ENCODE assay signal across 1 cellular context in the genomic region with DNA sequence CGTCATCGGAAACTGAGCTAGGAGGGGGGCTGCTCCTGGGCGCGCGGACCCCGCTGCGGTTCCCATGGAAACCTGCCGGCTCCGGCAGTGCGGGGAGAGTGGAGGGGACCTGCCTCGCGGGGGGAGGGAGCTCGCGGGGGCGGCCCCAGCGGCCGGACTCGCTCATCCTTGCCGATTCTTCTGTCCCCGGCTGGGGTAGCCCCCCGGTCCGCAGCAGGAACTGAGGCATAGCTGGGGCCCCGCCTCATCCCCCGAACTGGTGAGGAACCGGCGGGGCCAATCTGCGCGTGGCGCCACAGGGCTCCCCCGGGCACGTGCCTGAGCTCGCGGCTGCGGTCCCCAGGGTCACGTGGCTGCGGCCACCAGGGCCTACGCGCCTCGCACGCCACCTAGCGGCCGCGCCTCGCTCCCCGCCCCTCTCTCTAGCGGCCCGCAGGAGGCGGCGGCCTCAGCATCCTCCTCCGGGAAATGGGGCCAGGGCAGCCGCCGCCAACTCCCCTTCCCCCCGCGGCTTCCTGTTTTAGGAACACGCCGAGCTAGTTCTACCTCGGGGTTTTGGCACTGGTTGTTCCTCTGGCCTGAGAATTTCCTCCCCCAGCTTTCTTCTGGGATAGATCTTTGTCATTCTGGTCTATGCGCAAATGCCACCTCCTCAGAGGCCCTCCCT.
A peak's percentile ranks its signal among the peaks of the same experiment; 100 is the strongest.
TF ChIP-seq lines count a peak whose summit lies in the region.

No MANE protein-coding gene starts in this region.

TF ChIP-seq in HepG2, 621 proteins besides CTCF, POLR2A, EP300 and RAD21 (continued from another document and continues in another):
- TF ChIP-seq, protein P1, sequence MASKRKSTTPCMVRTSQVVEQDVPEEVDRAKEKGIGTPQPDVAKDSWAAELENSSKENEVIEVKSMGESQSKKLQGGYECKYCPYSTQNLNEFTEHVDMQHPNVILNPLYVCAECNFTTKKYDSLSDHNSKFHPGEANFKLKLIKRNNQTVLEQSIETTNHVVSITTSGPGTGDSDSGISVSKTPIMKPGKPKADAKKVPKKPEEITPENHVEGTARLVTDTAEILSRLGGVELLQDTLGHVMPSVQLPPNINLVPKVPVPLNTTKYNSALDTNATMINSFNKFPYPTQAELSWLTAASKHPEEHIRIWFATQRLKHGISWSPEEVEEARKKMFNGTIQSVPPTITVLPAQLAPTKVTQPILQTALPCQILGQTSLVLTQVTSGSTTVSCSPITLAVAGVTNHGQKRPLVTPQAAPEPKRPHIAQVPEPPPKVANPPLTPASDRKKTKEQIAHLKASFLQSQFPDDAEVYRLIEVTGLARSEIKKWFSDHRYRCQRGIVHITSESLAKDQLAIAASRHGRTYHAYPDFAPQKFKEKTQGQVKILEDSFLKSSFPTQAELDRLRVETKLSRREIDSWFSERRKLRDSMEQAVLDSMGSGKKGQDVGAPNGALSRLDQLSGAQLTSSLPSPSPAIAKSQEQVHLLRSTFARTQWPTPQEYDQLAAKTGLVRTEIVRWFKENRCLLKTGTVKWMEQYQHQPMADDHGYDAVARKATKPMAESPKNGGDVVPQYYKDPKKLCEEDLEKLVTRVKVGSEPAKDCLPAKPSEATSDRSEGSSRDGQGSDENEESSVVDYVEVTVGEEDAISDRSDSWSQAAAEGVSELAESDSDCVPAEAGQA (IDR thresholded peaks at IDR 0.05; ENCODE audit: low read depth), result peak; percentile 48; the same call in 1 of the 2 replicates
- TF ChIP-seq, protein P1 (CRISPR knock-in tag; IDR thresholded peaks at IDR 0.05; ENCODE audit: borderline replicate concordance), result peak; percentile 80; the same call in 1 of the 2 replicates
- TF ChIP-seq, protein P2, sequence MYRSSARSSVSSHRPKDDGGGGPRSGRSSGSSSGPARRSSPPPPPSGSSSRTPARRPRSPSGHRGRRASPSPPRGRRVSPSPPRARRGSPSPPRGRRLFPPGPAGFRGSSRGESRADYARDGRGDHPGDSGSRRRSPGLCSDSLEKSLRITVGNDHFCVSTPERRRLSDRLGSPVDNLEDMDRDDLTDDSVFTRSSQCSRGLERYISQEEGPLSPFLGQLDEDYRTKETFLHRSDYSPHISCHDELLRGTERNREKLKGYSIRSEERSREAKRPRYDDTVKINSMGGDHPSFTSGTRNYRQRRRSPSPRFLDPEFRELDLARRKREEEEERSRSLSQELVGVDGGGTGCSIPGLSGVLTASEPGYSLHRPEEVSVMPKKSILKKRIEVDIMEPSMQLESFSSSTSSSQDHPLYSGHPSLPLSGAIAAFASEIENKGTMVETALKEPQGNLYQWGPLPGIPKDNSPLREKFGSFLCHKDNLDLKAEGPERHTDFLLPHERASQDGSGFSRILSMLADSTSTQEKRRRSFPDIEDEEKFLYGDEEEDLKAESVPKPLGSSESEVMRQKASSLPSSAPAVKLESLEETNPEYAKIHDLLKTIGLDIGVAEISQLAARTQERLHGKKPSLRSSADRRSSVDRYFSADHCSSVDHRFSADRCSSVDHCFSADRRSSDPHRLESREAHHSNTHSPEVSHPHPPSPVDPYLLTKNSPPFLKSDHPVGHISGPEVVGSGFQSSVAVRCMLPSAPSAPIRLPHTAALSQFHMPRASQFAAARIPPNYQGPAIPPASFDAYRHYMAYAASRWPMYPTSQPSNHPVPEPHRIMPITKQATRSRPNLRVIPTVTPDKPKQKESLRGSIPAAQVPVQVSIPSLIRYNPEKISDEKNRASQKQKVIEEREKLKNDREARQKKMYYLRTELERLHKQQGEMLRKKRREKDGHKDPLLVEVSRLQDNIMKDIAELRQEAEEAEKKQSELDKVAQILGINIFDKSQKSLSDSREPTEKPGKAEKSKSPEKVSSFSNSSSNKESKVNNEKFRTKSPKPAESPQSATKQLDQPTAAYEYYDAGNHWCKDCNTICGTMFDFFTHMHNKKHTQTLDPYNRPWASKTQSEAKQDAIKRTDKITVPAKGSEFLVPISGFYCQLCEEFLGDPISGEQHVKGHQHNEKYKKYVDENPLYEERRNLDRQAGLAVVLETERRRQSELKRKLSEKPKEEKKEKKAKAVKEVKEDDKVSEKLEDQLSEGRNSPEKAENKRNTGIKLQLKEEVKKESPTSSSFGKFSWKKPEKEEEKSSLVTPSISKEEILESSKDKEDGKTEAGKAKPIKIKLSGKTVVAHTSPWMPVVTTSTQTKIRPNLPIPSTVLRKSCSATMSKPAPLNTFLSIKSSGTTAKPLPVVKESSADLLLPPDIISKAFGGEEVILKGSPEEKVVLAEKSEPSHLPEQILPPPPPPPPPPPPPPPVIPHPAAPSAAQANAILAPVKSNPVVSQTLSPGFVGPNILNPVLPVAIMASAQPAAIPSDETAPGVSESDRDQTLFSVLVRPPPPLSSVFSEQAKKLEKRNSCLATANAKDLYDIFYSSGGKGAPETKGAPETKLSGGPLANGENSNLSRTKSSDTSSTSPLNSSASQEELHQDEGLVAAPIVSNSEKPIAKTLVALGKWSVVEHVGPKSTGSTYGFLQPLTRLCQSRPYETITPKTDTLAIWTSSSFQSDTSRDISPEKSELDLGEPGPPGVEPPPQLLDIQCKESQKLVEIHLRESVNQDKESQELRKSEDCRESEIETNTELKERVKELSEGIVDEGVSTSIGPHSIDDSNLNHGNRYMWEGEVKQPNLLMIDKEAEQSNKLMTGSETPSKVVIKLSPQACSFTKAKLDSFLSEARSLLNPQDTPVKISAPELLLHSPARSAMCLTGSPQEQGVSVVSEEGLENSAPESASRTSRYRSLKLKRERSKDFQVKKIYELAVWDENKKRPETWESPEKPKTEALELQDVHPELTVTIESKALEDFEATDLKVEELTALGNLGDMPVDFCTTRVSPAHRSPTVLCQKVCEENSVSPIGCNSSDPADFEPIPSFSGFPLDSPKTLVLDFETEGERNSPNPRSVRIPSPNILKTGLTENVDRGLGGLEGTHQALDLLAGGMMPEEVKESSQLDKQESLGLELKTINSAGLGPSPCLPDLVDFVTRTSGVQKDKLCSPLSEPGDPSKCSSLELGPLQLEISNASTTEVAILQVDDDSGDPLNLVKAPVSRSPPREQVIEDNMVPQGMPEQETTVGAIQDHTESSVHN (CRISPR knock-in tag; IDR thresholded peaks at IDR 0.05), result 0 out of 2 replicates have a peak, but pooled peaks have one; percentile 33
- TF ChIP-seq MTF2 (CRISPR knock-in tag; IDR thresholded peaks at IDR 0.05; ENCODE audit: borderline replicate concordance) (no peak; the same call in 1 of the 2 replicates), MIER3 (CRISPR knock-in tag; IDR thresholded peaks at IDR 0.05; ENCODE audit: borderline replicate concordance) (peak; percentile 32; the same call in 1 of the 2 replicates), KAT8 (CRISPR knock-in tag; IDR thresholded peaks at IDR 0.05) (peak; percentile 45; the same call in 1 of the 2 replicates), KMT2A (CRISPR knock-in tag; IDR thresholded peaks at IDR 0.05) (no peak; the same call in 1 of the 2 replicates), ZNF260 (CRISPR knock-in tag; IDR thresholded peaks at IDR 0.05; ENCODE audit: borderline replicate concordance, low read depth) (no peak), KDM5A (IDR thresholded peaks at IDR 0.05; ENCODE audit: borderline replicate concordance, low read length) (no peak), ZNF382 (CRISPR knock-in tag; IDR thresholded peaks at IDR 0.05; ENCODE audit: borderline replicate concordance) (no peak), NKX3-1 (CRISPR knock-in tag; IDR thresholded peaks at IDR 0.05) (peak; percentile 81), ZBTB7B (CRISPR knock-in tag; IDR thresholded peaks at IDR 0.05) (no peak; the same call in 1 of the 2 replicates), MEIS2 (CRISPR knock-in tag; IDR thresholded peaks at IDR 0.05) (peak; percentile 94), NR2F2 (IDR thresholded peaks at IDR 0.05; ENCODE audit: borderline replicate concordance, low read depth) (no peak; the same call in 1 of the 2 replicates), MIER2 (CRISPR knock-in tag; IDR thresholded peaks at IDR 0.05) (peak; percentile 88)
- TF ChIP-seq, protein P3, sequence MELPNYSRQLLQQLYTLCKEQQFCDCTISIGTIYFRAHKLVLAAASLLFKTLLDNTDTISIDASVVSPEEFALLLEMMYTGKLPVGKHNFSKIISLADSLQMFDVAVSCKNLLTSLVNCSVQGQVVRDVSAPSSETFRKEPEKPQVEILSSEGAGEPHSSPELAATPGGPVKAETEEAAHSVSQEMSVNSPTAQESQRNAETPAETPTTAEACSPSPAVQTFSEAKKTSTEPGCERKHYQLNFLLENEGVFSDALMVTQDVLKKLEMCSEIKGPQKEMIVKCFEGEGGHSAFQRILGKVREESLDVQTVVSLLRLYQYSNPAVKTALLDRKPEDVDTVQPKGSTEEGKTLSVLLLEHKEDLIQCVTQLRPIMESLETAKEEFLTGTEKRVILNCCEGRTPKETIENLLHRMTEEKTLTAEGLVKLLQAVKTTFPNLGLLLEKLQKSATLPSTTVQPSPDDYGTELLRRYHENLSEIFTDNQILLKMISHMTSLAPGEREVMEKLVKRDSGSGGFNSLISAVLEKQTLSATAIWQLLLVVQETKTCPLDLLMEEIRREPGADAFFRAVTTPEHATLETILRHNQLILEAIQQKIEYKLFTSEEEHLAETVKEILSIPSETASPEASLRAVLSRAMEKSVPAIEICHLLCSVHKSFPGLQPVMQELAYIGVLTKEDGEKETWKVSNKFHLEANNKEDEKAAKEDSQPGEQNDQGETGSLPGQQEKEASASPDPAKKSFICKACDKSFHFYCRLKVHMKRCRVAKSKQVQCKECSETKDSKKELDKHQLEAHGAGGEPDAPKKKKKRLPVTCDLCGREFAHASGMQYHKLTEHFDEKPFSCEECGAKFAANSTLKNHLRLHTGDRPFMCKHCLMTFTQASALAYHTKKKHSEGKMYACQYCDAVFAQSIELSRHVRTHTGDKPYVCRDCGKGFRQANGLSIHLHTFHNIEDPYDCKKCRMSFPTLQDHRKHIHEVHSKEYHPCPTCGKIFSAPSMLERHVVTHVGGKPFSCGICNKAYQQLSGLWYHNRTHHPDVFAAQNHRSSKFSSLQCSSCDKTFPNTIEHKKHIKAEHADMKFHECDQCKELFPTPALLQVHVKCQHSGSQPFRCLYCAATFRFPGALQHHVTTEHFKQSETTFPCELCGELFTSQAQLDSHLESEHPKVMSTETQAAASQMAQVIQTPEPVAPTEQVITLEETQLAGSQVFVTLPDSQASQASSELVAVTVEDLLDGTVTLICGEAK (IDR thresholded peaks at IDR 0.05), result no peak
- TF ChIP-seq, protein P3 (CRISPR knock-in tag; IDR thresholded peaks at IDR 0.05), result no peak; the same call in 1 of the 2 replicates
- TF ChIP-seq, protein P4, sequence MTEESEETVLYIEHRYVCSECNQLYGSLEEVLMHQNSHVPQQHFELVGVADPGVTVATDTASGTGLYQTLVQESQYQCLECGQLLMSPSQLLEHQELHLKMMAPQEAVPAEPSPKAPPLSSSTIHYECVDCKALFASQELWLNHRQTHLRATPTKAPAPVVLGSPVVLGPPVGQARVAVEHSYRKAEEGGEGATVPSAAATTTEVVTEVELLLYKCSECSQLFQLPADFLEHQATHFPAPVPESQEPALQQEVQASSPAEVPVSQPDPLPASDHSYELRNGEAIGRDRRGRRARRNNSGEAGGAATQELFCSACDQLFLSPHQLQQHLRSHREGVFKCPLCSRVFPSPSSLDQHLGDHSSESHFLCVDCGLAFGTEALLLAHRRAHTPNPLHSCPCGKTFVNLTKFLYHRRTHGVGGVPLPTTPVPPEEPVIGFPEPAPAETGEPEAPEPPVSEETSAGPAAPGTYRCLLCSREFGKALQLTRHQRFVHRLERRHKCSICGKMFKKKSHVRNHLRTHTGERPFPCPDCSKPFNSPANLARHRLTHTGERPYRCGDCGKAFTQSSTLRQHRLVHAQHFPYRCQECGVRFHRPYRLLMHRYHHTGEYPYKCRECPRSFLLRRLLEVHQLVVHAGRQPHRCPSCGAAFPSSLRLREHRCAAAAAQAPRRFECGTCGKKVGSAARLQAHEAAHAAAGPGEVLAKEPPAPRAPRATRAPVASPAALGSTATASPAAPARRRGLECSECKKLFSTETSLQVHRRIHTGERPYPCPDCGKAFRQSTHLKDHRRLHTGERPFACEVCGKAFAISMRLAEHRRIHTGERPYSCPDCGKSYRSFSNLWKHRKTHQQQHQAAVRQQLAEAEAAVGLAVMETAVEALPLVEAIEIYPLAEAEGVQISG (CRISPR knock-in tag; IDR thresholded peaks at IDR 0.05), result peak; percentile 83
